8 cellular contexts compared by ENCODE assay signal in genomic region chr7:56051339-56052191, GRCh38. TPM values are rescaled to one million over a fixed set of nuclear protein-coding genes. Genes with fewer than 3 reads are reported as not detected.
DNase-seq lines count a peak whose midpoint lies in the region; ATAC-seq lines count a peak whose summit lies in the region.

Gene CCT6A, plus strand, starts transcription at chr7:56051765. Its CDS starts 84 bp downstream, at chr7:56051849.
Gene PSPH, minus strand, starts transcription at chr7:56051444. Its CDS starts 30,232 bp downstream, at chr7:56021212.

- H3K27ac ChIP-seq in BLaER1, result peak within 1 kb of the TSS; percentile 97

- peaks cover 44% of the 10 kb centered on the region for H3K4me1 ChIP-seq in BLaER1

- ATAC-seq in GM19328 (IDR thresholded peaks at IDR 0.05; ENCODE audit: unreplicated experiment), result peak; percentile 97
- peak; percentile 92 for ATAC-seq in HG03520 (IDR thresholded peaks at IDR 0.05; ENCODE audit: unreplicated experiment)
- peak; percentile 94 for ATAC-seq in left lobe of liver

- H3K9ac ChIP-seq in BLaER1, result peak within 1 kb of the TSS; percentile 99

- H3K27me3 ChIP-seq in BLaER1, result no peaks in the 10 kb centered on the region

- DNase-seq in NCI-H69 (lab: John Stamatoyannopoulos, UW), result peak; percentile 99
- DNase-seq in activated CD4-positive, alpha-beta T cell treated with anti-CD3 and anti-CD28 coated beads, Interleukin-2, amount 10 ng/mL, durations not matched to agents 7 days and 5 days, result peak; percentile 89
- DNase-seq in cortex of kidney (lab: John Stamatoyannopoulos, UW), result peak; percentile 95
- DNase-seq in left lobe of liver (ENCODE audit: low spot score), result peak; percentile 99
- peak; percentile 90 for DNase-seq in stimulated activated CD4-positive, alpha-beta T cell treated with anti-CD3 and anti-CD28 coated beads, Interleukin-2, amount 100 ng/mL, for 4 hours (ENCODE audit: low read depth)

- POLR2A ChIA-PET in activated CD4-positive, alpha-beta T cell treated with anti-CD3 and anti-CD28 coated beads, Interleukin-2, amount 10 ng/mL, durations not matched to agents 7 days and 5 days (lab: Charles Lee), result interaction anchor here (1.0 kb wide), 1 partner anchor 12 kb away, joined by 3 read pairs; no protein-coding TSS in a partner anchor

- CTCF ChIA-PET in activated CD4-positive, alpha-beta T cell treated with anti-CD3 and anti-CD28 coated beads, Interleukin-2, amount 10 ng/mL, durations not matched to agents 7 days and 5 days (lab: Charles Lee), result interaction anchor here (0.5 to 1.8 kb wide), 5 partner anchors 12 to 23 kb away, joined by 3 to 9 read pairs (median 5); partner anchors contain the start of gene SUMF2

- H3K27me3 Mint-ChIP-seq in activated CD4-positive, alpha-beta T cell treated with anti-CD3 and anti-CD28 coated beads, Interleukin-2, amount 10 ng/mL, durations not matched to agents 7 days and 5 days, result no peaks in the 10 kb centered on the region

- peak within 1 kb of the TSS; percentile 98 for H3K4me3 Mint-ChIP-seq in activated CD4-positive, alpha-beta T cell treated with anti-CD3 and anti-CD28 coated beads, Interleukin-2, amount 10 ng/mL, durations not matched to agents 7 days and 5 days

- peaks cover 45% of the 10 kb centered on the region for H3K4me1 Mint-ChIP-seq in activated CD4-positive, alpha-beta T cell treated with anti-CD3 and anti-CD28 coated beads, Interleukin-2, amount 10 ng/mL, durations not matched to agents 7 days and 5 days

- peak within 1 kb of the TSS; percentile 99 for H3K4me3 ChIP-seq in BLaER1

- H3K9me3 Mint-ChIP-seq in activated CD4-positive, alpha-beta T cell treated with anti-CD3 and anti-CD28 coated beads, Interleukin-2, amount 10 ng/mL, durations not matched to agents 7 days and 5 days, result no peaks in the 10 kb centered on the region

- no peaks in the 10 kb centered on the region for H3K9me3 ChIP-seq in BLaER1

- peaks cover 36% of the 10 kb centered on the region for H3K36me3 Mint-ChIP-seq in activated CD4-positive, alpha-beta T cell treated with anti-CD3 and anti-CD28 coated beads, Interleukin-2, amount 10 ng/mL, durations not matched to agents 7 days and 5 days (ENCODE audit: low read depth)

- peaks cover 43% of the 10 kb centered on the region for H3K36me3 ChIP-seq in BLaER1

- peaks cover 45% of the 10 kb centered on the region for H4K20me1 ChIP-seq in BLaER1

- peak within 1 kb of the TSS; percentile 87 for H3K4me2 ChIP-seq in BLaER1

- H3K27ac Mint-ChIP-seq in activated CD4-positive, alpha-beta T cell treated with anti-CD3 and anti-CD28 coated beads, Interleukin-2, amount 10 ng/mL, durations not matched to agents 7 days and 5 days, result peak within 1 kb of the TSS; percentile 96

RNA-seq across cellular contexts. Expression of gene CCT6A, which starts in this region (rescaled TPM):
- 100 to 1,000 TPM; 116 to 123 TPM for total RNA-seq in activated CD4-positive, alpha-beta T cell treated with anti-CD3 and anti-CD28 coated beads, Interleukin-2, amount 10 ng/mL, durations not matched to agents 7 days and 5 days
- 25.7 TPM for total RNA-seq in left lobe of liver

RNA-seq across cellular contexts. Expression of gene PSPH, which starts in this region (rescaled TPM):
- total RNA-seq in activated CD4-positive, alpha-beta T cell treated with anti-CD3 and anti-CD28 coated beads, Interleukin-2, amount 10 ng/mL, durations not matched to agents 7 days and 5 days, result 10 to 100 TPM in 1 of 2 experiments, 1 to 10 TPM in 1; 9.6 to 11.2 TPM
- 9.0 TPM for total RNA-seq in left lobe of liver

Comparison
In these comparisons a context has a peak if more than half of its experiments do, and no peak if none do; other contexts are left out.
1. Peak in every context shown above with its lines: DNase-seq, ATAC-seq, H3K4me3 ChIP-seq and H3K27ac ChIP-seq.